ENCODE assay signal across 12 cellular contexts in the genomic region with DNA sequence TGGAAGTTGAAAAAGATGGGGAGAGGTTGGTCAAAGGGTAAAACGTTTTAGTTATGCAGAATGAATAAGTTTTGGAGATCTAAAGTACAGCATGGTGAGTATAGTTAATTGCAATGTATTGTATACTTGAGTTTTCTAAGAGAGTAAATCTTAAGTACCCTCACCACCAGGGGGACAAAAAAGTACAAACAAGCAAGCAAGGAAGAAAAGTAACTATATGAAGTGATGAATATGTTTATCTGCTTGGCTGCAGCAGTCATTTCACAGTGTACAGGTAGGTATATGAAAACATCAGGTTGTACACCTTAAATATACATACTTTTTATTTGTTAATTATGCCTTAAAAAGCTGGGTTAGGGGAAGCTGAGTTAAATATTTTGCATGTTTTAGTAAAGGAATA.
A peak's percentile ranks its signal among the peaks of the same experiment; 100 is the strongest.
DNase-seq lines count a peak whose midpoint lies in the region; ATAC-seq, FAIRE-seq and TF ChIP-seq lines count a peak whose summit lies in the region.
"Had no signal": no experiment of that assay in that cellular context is flagged by ENCODE, and none has a peak within 500 bp of the region (broad histone marks: within the 10 kb centered on the region; RNA-seq: fewer than 3 reads in every experiment).

No MANE protein-coding gene starts in this region.

- no peak overlapping the region for H3K27ac ChIP-seq in mesendoderm (ENCODE audit: low read depth, low read length)
- no peak overlapping the region for H3K27ac ChIP-seq in effector memory CD4-positive, alpha-beta T cell (ENCODE audit: insufficient read depth, low read length, poor library complexity, severe bottlenecking)
- no peak overlapping the region for H3K27ac ChIP-seq in caudate nucleus (ENCODE audit: low read depth, low read length)
- H3K27ac ChIP-seq: adrenal gland had no signal

- H3K9me3 ChIP-seq in effector memory CD4-positive, alpha-beta T cell (ENCODE audit: control insufficient read depth, low read length) = no peaks in the 10 kb centered on the region
- H3K9me3 ChIP-seq: adrenal gland had no signal

- H4K8ac ChIP-seq in mesendoderm (ENCODE audit: low read depth, low read length) = no peak overlapping the region

- H3K36me3 ChIP-seq in mesendoderm (ENCODE audit: control insufficient read depth, insufficient read depth, low read length) = no peaks in the 10 kb centered on the region
- H3K36me3 ChIP-seq in effector memory CD4-positive, alpha-beta T cell (ENCODE audit: control insufficient read depth, insufficient read depth, low read length) = no peaks in the 10 kb centered on the region
- H3K36me3 ChIP-seq: adrenal gland had no signal

- H2BK5ac ChIP-seq in mesendoderm (ENCODE audit: low read length) = no peak overlapping the region

- TF ChIP-seq CTCF in astrocyte of the cerebellum (IDR thresholded peaks at IDR 0.05; ENCODE audit: low read depth, low read length, missing control alignments) = peak; percentile 35

- no peak overlapping the region for H3K18ac ChIP-seq in mesendoderm (ENCODE audit: low read length)

- no peaks in the 10 kb centered on the region for H3K79me1 ChIP-seq in mesendoderm (ENCODE audit: low read length)

- no peak overlapping the region for H2BK15ac ChIP-seq in mesendoderm (replicated peaks; ENCODE audit: low read depth)

- DNase-seq in M059J (ENCODE audit: low read depth) = peak; percentile 24
- DNase-seq in astrocyte of the cerebellum (ENCODE audit: low read depth) = no peak
- DNase-seq in mesendoderm = peak; percentile 35
- DNase-seq in effector memory CD4-positive, alpha-beta T cell = no peak
- DNase-seq in HK-2 (ENCODE audit: unreplicated experiment) = no peak
- DNase-seq in caudate nucleus (lab: John Stamatoyannopoulos, UW) = no peak
- DNase-seq: adrenal gland, natural killer cell, NCI-H1092 treated with DMSO at 0.1 percent for 48 hours had no signal

- no peak overlapping the region for H3K56ac ChIP-seq in mesendoderm (ENCODE audit: low read length)

- H3K27me3 ChIP-seq in mesendoderm (ENCODE audit: insufficient read depth, low read length, poor library complexity) = no peaks in the 10 kb centered on the region
- no peaks in the 10 kb centered on the region for H3K27me3 ChIP-seq in effector memory CD4-positive, alpha-beta T cell (replicated peaks; ENCODE audit: control insufficient read depth, insufficient read depth, low read length, poor library complexity, severe bottlenecking)
- H3K27me3 ChIP-seq: adrenal gland had no signal

- no peak overlapping the region for H2BK120ac ChIP-seq in mesendoderm (ENCODE audit: low read depth, low read length)

- H3K79me2 ChIP-seq in mesendoderm (ENCODE audit: control insufficient read depth, insufficient read depth, low read length) = no peaks in the 10 kb centered on the region

- H3K4me2 ChIP-seq in mesendoderm (ENCODE audit: low read length) = no peak overlapping the region

- H3K4me3 ChIP-seq in astrocyte of the cerebellum (ENCODE audit: low read depth, low read length) = no peak overlapping the region
- H3K4me3 ChIP-seq in mesendoderm (ENCODE audit: low read length) = no peak overlapping the region
- no peak overlapping the region for H3K4me3 ChIP-seq in effector memory CD4-positive, alpha-beta T cell (ENCODE audit: insufficient read depth, low read depth, low read length, poor library complexity, severe bottlenecking)
- H3K4me3 ChIP-seq: adrenal gland had no signal

- FAIRE-seq in G401.6 (lab: Jason Lieb, UNC) = peak; percentile 58
- FAIRE-seq: keratinocyte had no signal

- no peaks in the 10 kb centered on the region for H3K4me1 ChIP-seq in mesendoderm (ENCODE audit: control insufficient read depth, low read depth, low read length)
- H3K4me1 ChIP-seq in effector memory CD4-positive, alpha-beta T cell (ENCODE audit: control insufficient read depth, insufficient read depth, low read length, poor library complexity, severe bottlenecking) = no peaks in the 10 kb centered on the region
- H3K4me1 ChIP-seq: adrenal gland had no signal

- ATAC-seq in HG03342 (IDR thresholded peaks at IDR 0.05; ENCODE audit: unreplicated experiment) = no peak
- ATAC-seq: natural killer cell had no signal

- H2AK5ac ChIP-seq in mesendoderm (ENCODE audit: low read length) = no peak overlapping the region

- in situ Hi-C loops in astrocyte of the cerebellum (cut with HindIII; ENCODE audit: low sequenced_read_pairs) = no loop called here

- H3K4ac ChIP-seq in mesendoderm (ENCODE audit: low read depth, low read length) = no peak overlapping the region

- no peak overlapping the region for H4K5ac ChIP-seq in mesendoderm (ENCODE audit: low read length)

- no peak overlapping the region for H3K9ac ChIP-seq in mesendoderm (ENCODE audit: low read length)

- H3K23ac ChIP-seq in mesendoderm (ENCODE audit: low read length) = no peak overlapping the region

- no CpG with 5 or more reads among the region's 1 CpG for WGBS in mesendoderm (ENCODE audit: extremely low coverage, insufficient coverage, low lambda C conversion rate)

Comparison
In these comparisons a context has a peak if more than half of its experiments do, and no peak if none do; other contexts are left out.
1. DNase-seq: peak in M059J (single experiment) and mesendoderm (single experiment); none in astrocyte of the cerebellum (single experiment), effector memory CD4-positive, alpha-beta T cell (0 of 3), HK-2 (single experiment) and caudate nucleus (0 of 61).